In genomic region chr15:40052604-40053003, GRCh38 we compare ENCODE assay signal across 20 cellular contexts. TPM values are rescaled to one million over a fixed set of nuclear protein-coding genes. Genes with fewer than 3 reads are reported as not detected.
A peak's percentile ranks its signal among the peaks of the same experiment; 100 is the strongest.
DNase-seq lines count a peak whose midpoint lies in the region; ATAC-seq lines count a peak whose summit lies in the region.
"Had no signal": no experiment of that assay in that cellular context is flagged by ENCODE, and none has a peak within 500 bp of the region (broad histone marks: within the 10 kb centered on the region; RNA-seq: fewer than 3 reads in every experiment).

No MANE protein-coding gene starts in this region.

- no peaks in the 10 kb centered on the region for H3K27me3 Mint-ChIP-seq in activated naive CD8-positive, alpha-beta T cell
- H3K27me3 Mint-ChIP-seq: brain had no signal

- H3K9me3 ChIP-seq in BLaER1 = no peaks in the 10 kb centered on the region
- no peaks in the 10 kb centered on the region for H3K9me3 ChIP-seq in KOPT-K1 (ENCODE audit: insufficient read depth, low read length, poor library complexity, severe bottlenecking)
- H3K9me3 ChIP-seq: esophagus squamous epithelium, ovary had no signal

- no peak overlapping the region for H3K9ac ChIP-seq in BLaER1

- no peak overlapping the region for H3K4me3 Mint-ChIP-seq in activated naive CD8-positive, alpha-beta T cell
- H3K4me3 Mint-ChIP-seq: brain, mesothelial cell of epicardium had no signal

- H3K4me3 ChIP-seq in BLaER1 = no peak overlapping the region
- H3K4me3 ChIP-seq: esophagus squamous epithelium, ovary, smooth muscle cell had no signal

- no peaks in the 10 kb centered on the region for H3K9me3 Mint-ChIP-seq in activated naive CD8-positive, alpha-beta T cell (ENCODE audit: low read depth)
- H3K9me3 Mint-ChIP-seq: brain, mesothelial cell of epicardium had no signal

- peak overlapping the region; percentile 75 for H3K27ac Mint-ChIP-seq in activated naive CD8-positive, alpha-beta T cell

- peaks cover 5% of the 10 kb centered on the region for H3K36me3 Mint-ChIP-seq in activated naive CD8-positive, alpha-beta T cell
- H3K36me3 Mint-ChIP-seq: brain, mesothelial cell of epicardium had no signal

- H3K4me1 ChIP-seq in BLaER1 = peaks cover 97% of the 10 kb centered on the region

- peak; percentile 51 for DNase-seq in mesenteric fat pad (ENCODE audit: low spot score)
- DNase-seq: activated naive CD4-positive, alpha-beta T cell; DMS 273 treated with DMSO at 0.1 percent for 48 hours; esophagus squamous epithelium; NCI-H2029 treated with DMSO at 0.1 percent for 48 hours; NCI-H526 treated with DMSO at 0.1 percent for 48 hours; ovary; stimulated activated naive CD8-positive, alpha-beta T cell treated with anti-CD3 and anti-CD28 coated beads, Interleukin-15, Interleukin-2, amounts not matched to agents 100 U/mL and 50 U/mL, for 24 hours had no signal

- H3K27me3 ChIP-seq in BLaER1 = no peaks in the 10 kb centered on the region
- H3K27me3 ChIP-seq: ovary had no signal

- no peaks in the 10 kb centered on the region for H4K20me1 ChIP-seq in BLaER1

- H3K4me1 Mint-ChIP-seq in activated naive CD8-positive, alpha-beta T cell (ENCODE audit: low read depth) = peaks cover 81% of the 10 kb centered on the region

- H3K36me3 ChIP-seq in BLaER1 (no peaks in the 10 kb centered on the region), KOPT-K1 (ENCODE audit: insufficient read depth, low read length) (no peaks in the 10 kb centered on the region)
- H3K36me3 ChIP-seq: esophagus squamous epithelium, ovary had no signal

- ATAC-seq in GM21526 (IDR thresholded peaks at IDR 0.05; ENCODE audit: low FRiP score, unreplicated experiment) (no peak), GM18868 (IDR thresholded peaks at IDR 0.05; ENCODE audit: unreplicated experiment) (no peak), HG03108 (IDR thresholded peaks at IDR 0.05; ENCODE audit: unreplicated experiment) (no peak), GM18502 (IDR thresholded peaks at IDR 0.05; ENCODE audit: poor library complexity, unreplicated experiment) (no peak)
- ATAC-seq: stimulated activated naive CD8-positive, alpha-beta T cell treated with anti-CD3 and anti-CD28 coated beads, Interleukin-15, Interleukin-2, amounts not matched to agents 100 U/mL and 50 U/mL, for 24 hours had no signal

- peak overlapping the region; percentile 95 for H3K4me2 ChIP-seq in BLaER1
- H3K4me2 ChIP-seq: smooth muscle cell had no signal

- peak overlapping the region; percentile 32; the same call in 1 of the 2 replicates for H3K27ac ChIP-seq in BLaER1
- H3K27ac ChIP-seq in KOPT-K1 (ENCODE audit: low read depth, low read length, poor library complexity, severe bottlenecking) = peak overlapping the region; percentile 93
- H3K27ac ChIP-seq: esophagus squamous epithelium, ovary, RWPE1 had no signal

RNA-seq across cellular contexts. Expression of gene SRP14, which starts 13.6 kb away (rescaled TPM):
- total RNA-seq in mesenteric fat pad = 168 TPM

RNA-seq across cellular contexts. Expression of gene BMF, which starts 56.1 kb away (rescaled TPM):
- total RNA-seq in mesenteric fat pad = 4.0 TPM
- total RNA-seq: MCF 10A had no signal
